Comparison of ENCODE assay signal across 25 cellular contexts in the genomic region with DNA sequence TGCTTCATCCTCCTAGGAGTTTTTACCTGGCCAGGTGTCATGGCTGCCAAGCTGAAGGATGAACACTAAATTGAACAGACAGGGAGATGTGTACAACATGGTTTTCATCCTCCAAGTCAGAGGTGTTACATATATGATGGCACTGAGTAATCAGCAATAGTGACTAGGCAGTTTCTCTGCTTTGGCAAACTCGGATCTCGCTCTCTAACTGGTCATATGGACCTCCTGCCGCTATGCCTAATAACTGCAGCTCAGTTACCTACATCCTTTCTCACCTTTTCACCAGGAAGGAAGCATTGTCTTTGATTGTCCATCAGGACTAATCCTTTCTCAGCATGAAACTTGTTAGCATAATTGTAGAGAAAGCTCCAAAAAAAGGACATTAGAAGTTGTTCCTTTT.
DNase-seq lines count a peak whose midpoint lies in the region; TF ChIP-seq lines count a peak whose summit lies in the region.
"Had no signal": no experiment of that assay in that cellular context is flagged by ENCODE, and none has a peak within 500 bp of the region (broad histone marks: within the 10 kb centered on the region; RNA-seq: fewer than 3 reads in every experiment).

No MANE protein-coding gene starts in this region.

- no peaks in the 10 kb centered on the region for H3K27me3 ChIP-seq in CD8-positive, alpha-beta memory T cell (ENCODE audit: insufficient read depth, low read length, poor library complexity, severe bottlenecking)
- H3K27me3 ChIP-seq: body of pancreas had no signal

- H3K36me3 Mint-ChIP-seq in HFFc6 (ENCODE audit: low read depth), result no peaks in the 10 kb centered on the region
- H3K36me3 Mint-ChIP-seq in CD8-positive, alpha-beta memory T cell, result no peaks in the 10 kb centered on the region
- H3K36me3 Mint-ChIP-seq: activated naive CD8-positive, alpha-beta T cell; CD4-positive, alpha-beta memory T cell; mesothelial cell of epicardium had no signal

- POLR2A ChIA-PET in CD8-positive, alpha-beta memory T cell (lab: Charles Lee), result no interaction called here

- no peak overlapping the region for H3K4me3 Mint-ChIP-seq in HFFc6
- no peak overlapping the region for H3K4me3 Mint-ChIP-seq in CD8-positive, alpha-beta memory T cell
- H3K4me3 Mint-ChIP-seq: activated CD4-positive, alpha-beta T cell treated with anti-CD3 and anti-CD28 coated beads for 36 hours; activated naive CD8-positive, alpha-beta T cell; CD4-positive, alpha-beta memory T cell; dendritic cell treated with granulocyte-macrophage colony-stimulating factor and Interleukin-4, amounts not matched to agents 40 ng/mL and 50 ng/mL, for 4 days; mesothelial cell of epicardium; nephron; stimulated activated naive CD8-positive, alpha-beta T cell treated with anti-CD3 and anti-CD28 coated beads, Interleukin-15, Interleukin-2, amounts not matched to agents 100 ng/mL and 50 ng/mL, for 24 hours had no signal

- no peaks in the 10 kb centered on the region for H3K9me3 Mint-ChIP-seq in HFFc6
- peaks cover 0 to 6% (median 2%) of the 10 kb centered on the region in 5 donors for H3K9me3 Mint-ChIP-seq in CD8-positive, alpha-beta memory T cell
- H3K9me3 Mint-ChIP-seq: dendritic cell treated with granulocyte-macrophage colony-stimulating factor and Interleukin-4, amounts not matched to agents 40 ng/mL and 50 ng/mL, for 4 days; mesothelial cell of epicardium; nephron; stimulated activated naive CD8-positive, alpha-beta T cell treated with anti-CD3 and anti-CD28 coated beads, Interleukin-15, Interleukin-2, amounts not matched to agents 100 ng/mL and 50 ng/mL, for 24 hours had no signal

- H3K27ac Mint-ChIP-seq in HFFc6, result peak overlapping the region; percentile 78
- no peak overlapping the region for H3K27ac Mint-ChIP-seq in CD8-positive, alpha-beta memory T cell
- H3K27ac Mint-ChIP-seq: activated CD4-positive, alpha-beta T cell treated with anti-CD3 and anti-CD28 coated beads for 36 hours; activated naive CD8-positive, alpha-beta T cell; CD4-positive, alpha-beta memory T cell; dendritic cell treated with granulocyte-macrophage colony-stimulating factor and Interleukin-4, amounts not matched to agents 40 ng/mL and 50 ng/mL, for 4 days; mesothelial cell of epicardium; nephron; stimulated activated naive CD8-positive, alpha-beta T cell treated with anti-CD3 and anti-CD28 coated beads, Interleukin-15, Interleukin-2, amounts not matched to agents 100 ng/mL and 50 ng/mL, for 24 hours had no signal

- H3K9me3 ChIP-seq in CD8-positive, alpha-beta memory T cell (ENCODE audit: low read length), result no peaks in the 10 kb centered on the region
- H3K9me3 ChIP-seq: body of pancreas, psoas muscle had no signal

- no peak overlapping the region for H3K4me3 ChIP-seq in CD8-positive, alpha-beta memory T cell (ENCODE audit: low read length)
- H3K4me3 ChIP-seq: body of pancreas, psoas muscle, smooth muscle cell had no signal

- no peaks in the 10 kb centered on the region for H3K36me3 ChIP-seq in CD8-positive, alpha-beta memory T cell (ENCODE audit: insufficient read depth, low read length)

- H3K27ac ChIP-seq in CD8-positive, alpha-beta memory T cell (ENCODE audit: low read depth, low read length), result no peak overlapping the region
- H3K27ac ChIP-seq: body of pancreas, psoas muscle had no signal

- DNase-seq in HFFc6 (no peak), cerebellar cortex (ENCODE audit: low spot score) (peak; percentile 98), iPS DF 19.7 (ENCODE audit: low read depth, low spot score) (peak; percentile 35), retina (peak; percentile 3), NCI-H1436 treated with DMSO at 0.1 percent for 48 hours (lab: John Stamatoyannopoulos, UW) (no peak), HPDE6-E6E7 (ENCODE audit: extremely low spot score) (no peak)
- DNase-seq in CD8-positive, alpha-beta memory T cell, result no peak
- DNase-seq: activated CD4-positive, alpha-beta T cell treated with anti-CD3 and anti-CD28 coated beads for 36 hours; body of pancreas; CD4-positive, alpha-beta memory T cell; foreskin melanocyte; MM.1S; NCI-H1694; NCI-H2227 treated with DMSO at 0.1 percent for 48 hours; NCI-H748 treated with DMSO at 0.1 percent for 48 hours; psoas muscle; Right ventricle myocardium superior; stimulated activated CD4-positive, alpha-beta T cell treated with anti-CD3 and anti-CD28 coated beads, Interleukin-4, amount 100 ng/mL, for 1 hour; trophoblast cell had no signal

- no peak for TF ChIP-seq CTCF in HFFc6 (IDR thresholded peaks at IDR 0.05)

- CTCF ChIA-PET in CD8-positive, alpha-beta memory T cell (lab: Charles Lee), result no interaction called here

- H3K4me1 ChIP-seq in CD8-positive, alpha-beta memory T cell (ENCODE audit: insufficient read depth, low read length), result no peaks in the 10 kb centered on the region
- H3K4me1 ChIP-seq: body of pancreas, psoas muscle had no signal

- H3K27me3 Mint-ChIP-seq in HFFc6 (ENCODE audit: insufficient read depth), result no peaks in the 10 kb centered on the region
- no peaks in the 10 kb centered on the region for H3K27me3 Mint-ChIP-seq in CD8-positive, alpha-beta memory T cell
- H3K27me3 Mint-ChIP-seq: activated CD4-positive, alpha-beta T cell treated with anti-CD3 and anti-CD28 coated beads for 36 hours; activated naive CD8-positive, alpha-beta T cell; CD4-positive, alpha-beta memory T cell; dendritic cell treated with granulocyte-macrophage colony-stimulating factor and Interleukin-4, amounts not matched to agents 40 ng/mL and 50 ng/mL, for 4 days; stimulated activated naive CD8-positive, alpha-beta T cell treated with anti-CD3 and anti-CD28 coated beads, Interleukin-15, Interleukin-2, amounts not matched to agents 100 ng/mL and 50 ng/mL, for 24 hours had no signal

- peaks cover 63% of the 10 kb centered on the region for H3K4me1 Mint-ChIP-seq in HFFc6 (ENCODE audit: low read depth)
- H3K4me1 Mint-ChIP-seq in CD8-positive, alpha-beta memory T cell, result no peaks in the 10 kb centered on the region
- H3K4me1 Mint-ChIP-seq: activated CD4-positive, alpha-beta T cell treated with anti-CD3 and anti-CD28 coated beads for 36 hours; CD4-positive, alpha-beta memory T cell; mesothelial cell of epicardium; nephron had no signal

Comparison
In these comparisons a context has a peak if more than half of its experiments do, and no peak if none do; other contexts are left out.
1. DNase-seq: peak in cerebellar cortex (single experiment), iPS DF 19.7 (single experiment) and retina (single experiment); none in HFFc6 (single experiment), NCI-H1436 treated with DMSO at 0.1 percent for 48 hours (single experiment), HPDE6-E6E7 (single experiment) and CD8-positive, alpha-beta memory T cell (0 of 5).